15 cellular contexts compared by ENCODE assay signal in the genomic region with DNA sequence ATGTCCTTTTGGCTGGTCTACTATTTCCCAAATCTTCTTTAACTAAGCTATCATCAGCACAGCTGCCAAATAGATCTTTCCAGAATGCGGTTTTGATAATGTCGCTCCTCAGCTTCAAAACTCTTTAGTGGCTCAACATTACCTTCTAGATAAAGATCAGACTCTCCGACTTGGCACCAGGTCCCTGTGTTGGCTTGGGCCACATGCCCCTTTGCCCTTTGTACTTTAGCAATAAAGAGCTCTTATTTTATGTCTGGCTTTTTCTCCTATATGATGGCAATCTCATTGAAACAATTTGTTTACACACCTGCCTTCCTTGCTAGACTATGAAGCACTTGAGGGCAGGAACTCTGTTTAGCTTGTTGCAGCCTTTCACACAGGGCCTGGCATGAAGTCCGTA.
DNase-seq lines count a peak whose midpoint lies in the region; ATAC-seq and TF ChIP-seq lines count a peak whose summit lies in the region.
"Had no signal": no experiment of that assay in that cellular context is flagged by ENCODE, and none has a peak within 500 bp of the region (broad histone marks: within the 10 kb centered on the region; RNA-seq: fewer than 3 reads in every experiment).

No MANE protein-coding gene starts in this region.

- H3K27me3 ChIP-seq in Caco-2 (replicated peaks; ENCODE audit: control insufficient read depth, insufficient read depth, low read length) (no peaks in the 10 kb centered on the region; the same call in 1 of the 2 replicates), Peyer's patch (no peaks in the 10 kb centered on the region), stomach (no peaks in the 10 kb centered on the region)
- H3K27me3 ChIP-seq: BE2C had no signal

- CTCF ChIA-PET in Caco-2 (lab: Charles Lee) = interaction anchor here (1.0 kb wide), 1 partner anchor 40 kb away, joined by 3 read pairs; no protein-coding TSS in a partner anchor

- H3K36me3 ChIP-seq in Caco-2 (ENCODE audit: control insufficient read depth, insufficient read depth, low read length) = no peaks in the 10 kb centered on the region
- no peaks in the 10 kb centered on the region for H3K36me3 ChIP-seq in Peyer's patch
- no peaks in the 10 kb centered on the region for H3K36me3 ChIP-seq in stomach
- H3K36me3 ChIP-seq: BE2C had no signal

- TF ChIP-seq CTCF in Caco-2 (IDR thresholded peaks at IDR 0.05; ENCODE audit: insufficient read depth in 1 of 2, low read depth in 1 of 2, low read length in 1 of 2, severe bottlenecking in 1 of 2, unreplicated experiment in 1 of 2) = no peak
- no peak for TF ChIP-seq CTCF in Peyer's patch (IDR thresholded peaks at IDR 0.05)
- no peak for TF ChIP-seq CTCF in stomach (IDR thresholded peaks at IDR 0.05)

- POLR2A ChIA-PET in Caco-2 (lab: Charles Lee) = no interaction called here
- POLR2A ChIA-PET in naive thymus-derived CD8-positive, alpha-beta T cell (lab: Charles Lee) = no interaction called here

- WGBS in stomach, 5 donors = 33 to 51% (median 50%) methylated on average over 4 of the region's 4 CpGs

- peak overlapping the region in 1 of 4 donors; percentile 66 for H3K27ac ChIP-seq in Peyer's patch
- H3K27ac ChIP-seq in stomach = no peak overlapping the region
- H3K27ac ChIP-seq: A549, C4-2B had no signal

- peak overlapping the region; percentile 45 for H3K27ac Mint-ChIP-seq in Caco-2 (ENCODE audit: unreplicated experiment)
- no peak overlapping the region for H3K27ac Mint-ChIP-seq in naive thymus-derived CD8-positive, alpha-beta T cell
- H3K27ac Mint-ChIP-seq: CD4-positive, alpha-beta memory T cell; GM23338 had no signal

- peaks cover 12% of the 10 kb centered on the region for H3K9me3 Mint-ChIP-seq in Caco-2 (ENCODE audit: unreplicated experiment)
- H3K9me3 Mint-ChIP-seq in naive thymus-derived CD8-positive, alpha-beta T cell = peaks cover 0 to 3% (median 0%) of the 10 kb centered on the region in 9 donors
- H3K9me3 Mint-ChIP-seq: GM23338 had no signal

- intact Hi-C loops in Caco-2 (cut with micrococcal nuclease; ENCODE audit: unreplicated experiment) = no loop called here
- intact Hi-C loops in stomach (cut with DNase I; ENCODE audit: low total_unique reads) = no loop called here

- BruUV-seq in Caco-2 (replicated peaks; lab: Mats Ljungman, UMichigan) = no TSS peak

- no peak overlapping the region for H3K4me3 ChIP-seq in Caco-2 (ENCODE audit: low read depth, low read length)
- no peak overlapping the region for H3K4me3 ChIP-seq in Peyer's patch
- no peak overlapping the region for H3K4me3 ChIP-seq in stomach
- H3K4me3 ChIP-seq: A549, GM23338 had no signal

- DNase-seq in Caco-2 (no peak), Peyer's patch (peak in 2 of 3 donors; percentile 59 to 81), left lobe of liver (ENCODE audit: low spot score) (no peak), stomach (peak; percentile 67)
- no peak for DNase-seq in naive thymus-derived CD8-positive, alpha-beta T cell
- DNase-seq: BE2C; CD4-positive, alpha-beta memory T cell; DMS153; GF-D8; H7 had no signal

- peaks cover 51% of the 10 kb centered on the region for H3K4me1 Mint-ChIP-seq in Caco-2 (ENCODE audit: low read depth, unreplicated experiment)
- no peaks in the 10 kb centered on the region for H3K4me1 Mint-ChIP-seq in naive thymus-derived CD8-positive, alpha-beta T cell
- H3K4me1 Mint-ChIP-seq: CD4-positive, alpha-beta memory T cell had no signal

- no peak overlapping the region for H3K4me3 Mint-ChIP-seq in Caco-2 (ENCODE audit: unreplicated experiment)
- no peak overlapping the region for H3K4me3 Mint-ChIP-seq in naive thymus-derived CD8-positive, alpha-beta T cell
- H3K4me3 Mint-ChIP-seq: CD4-positive, alpha-beta memory T cell; GM23338 had no signal

- 0 out of 2 replicates have a peak, but pooled peaks cover 3% of the 10 kb centered on the region for H3K9me3 ChIP-seq in Caco-2
- H3K9me3 ChIP-seq in Peyer's patch = no peaks in the 10 kb centered on the region
- no peaks in the 10 kb centered on the region for H3K9me3 ChIP-seq in stomach
- H3K9me3 ChIP-seq: A549, BE2C had no signal

- H3K27me3 Mint-ChIP-seq in Caco-2 (ENCODE audit: insufficient read depth, unreplicated experiment) = no peaks in the 10 kb centered on the region
- peaks cover 0 to 38% (median 3%) of the 10 kb centered on the region in 5 donors for H3K27me3 Mint-ChIP-seq in naive thymus-derived CD8-positive, alpha-beta T cell

- peaks cover 17% of the 10 kb centered on the region for H3K36me3 Mint-ChIP-seq in Caco-2 (ENCODE audit: insufficient read depth, unreplicated experiment)
- no peaks in the 10 kb centered on the region for H3K36me3 Mint-ChIP-seq in naive thymus-derived CD8-positive, alpha-beta T cell
- H3K36me3 Mint-ChIP-seq: CD4-positive, alpha-beta memory T cell had no signal

- TF ChIP-seq EP300 in stomach (IDR thresholded peaks at IDR 0.05) = no peak

- ATAC-seq in left lobe of liver (peak; percentile 58), GM21526 (IDR thresholded peaks at IDR 0.05; ENCODE audit: low FRiP score, unreplicated experiment) (no peak), HG02642 (IDR thresholded peaks at IDR 0.05; ENCODE audit: poor library complexity, unreplicated experiment) (no peak)
- ATAC-seq in naive thymus-derived CD8-positive, alpha-beta T cell = no peak
- ATAC-seq: A549, GM23338 had no signal

- H3K4me1 ChIP-seq in Caco-2 (peaks cover 55% of the 10 kb centered on the region), Peyer's patch (peaks cover 0 to 24% (median 0%) of the 10 kb centered on the region in 4 donors), stomach (peaks cover 8 to 35% (median 20%) of the 10 kb centered on the region in 4 donors)
- H3K4me1 ChIP-seq: BE2C had no signal

- TF ChIP-seq POLR2A in Peyer's patch (IDR thresholded peaks at IDR 0.05) = no peak
- TF ChIP-seq POLR2A in stomach (IDR thresholded peaks at IDR 0.05) = no peak

Comparison
In these comparisons a context has a peak if more than half of its experiments do, and no peak if none do; other contexts are left out.
1. DNase-seq: peak in Peyer's patch (2 of 3) and stomach (single experiment); none in Caco-2 (0 of 2), left lobe of liver (single experiment) and naive thymus-derived CD8-positive, alpha-beta T cell (0 of 10).